ENCODE assay signal across 16 cellular contexts in genomic region chr4:159766241-159766640, GRCh38.
DNase-seq lines count a peak whose midpoint lies in the region; ATAC-seq and TF ChIP-seq lines count a peak whose summit lies in the region.
"Had no signal": no experiment of that assay in that cellular context is flagged by ENCODE, and none has a peak within 500 bp of the region (broad histone marks: within the 10 kb centered on the region; RNA-seq: fewer than 3 reads in every experiment).

No MANE protein-coding gene starts in this region.

- peak; percentile 37 for ATAC-seq in GM18868 (IDR thresholded peaks at IDR 0.05; ENCODE audit: unreplicated experiment)
- no peak for ATAC-seq in upper lobe of left lung (ENCODE audit: low FRiP score in 2 of 2)

- WGBS in upper lobe of left lung, 2 donors = 71 to 77% methylated on average over 7 of the region's 7 CpGs

- H3K27me3 ChIP-seq in skeletal muscle satellite cell (ENCODE audit: control insufficient read depth, insufficient read depth, low read length) (no peaks in the 10 kb centered on the region), upper lobe of left lung (no peaks in the 10 kb centered on the region)
- H3K27me3 ChIP-seq: BE2C, Peyer's patch had no signal

- H3K4me2 ChIP-seq in skeletal muscle satellite cell (ENCODE audit: low read length) = no peak overlapping the region

- H3K36me3 ChIP-seq in skeletal muscle satellite cell (ENCODE audit: insufficient read depth, low read length) (no peaks in the 10 kb centered on the region), upper lobe of left lung (no peaks in the 10 kb centered on the region)
- H3K36me3 ChIP-seq: BE2C, Peyer's patch had no signal

- H3K4me3 ChIP-seq in skeletal muscle satellite cell (ENCODE audit: low read length) = no peak overlapping the region
- no peak overlapping the region for H3K4me3 ChIP-seq in upper lobe of left lung
- H3K4me3 ChIP-seq: Peyer's patch had no signal

- no peak for TF ChIP-seq POLR2A in upper lobe of left lung (IDR thresholded peaks at IDR 0.05)

- TF ChIP-seq CTCF in upper lobe of left lung (IDR thresholded peaks at IDR 0.05) = no peak

- DNase-seq in HCEC 1CT (peak; percentile 1), OCI-M1 (lab: John Stamatoyannopoulos, UW) (peak; percentile 96), head of caudate nucleus (no peak), upper lobe of left lung (no peak)
- DNase-seq in stimulated activated CD4-positive, alpha-beta T cell treated with anti-CD3 and anti-CD28 coated beads, Interleukin-2, amount 100 ng/mL, for 48 hours = no peak
- DNase-seq: BE2C; CD4-positive, alpha-beta memory T cell; DMS79; GDM1; NCI-H1048; NCI-H1694 treated with DMSO at 0.1 percent for 48 hours; NCI-H774; Peyer's patch; SHP77 had no signal

- H3K9ac ChIP-seq in skeletal muscle satellite cell (ENCODE audit: low read depth, low read length) = peak overlapping the region; percentile 50

- TF ChIP-seq EP300 in upper lobe of left lung (IDR thresholded peaks at IDR 0.05) = no peak

- H3K9me3 ChIP-seq in skeletal muscle satellite cell (replicated peaks; ENCODE audit: low read length) (no peaks in the 10 kb centered on the region), upper lobe of left lung (no peaks in the 10 kb centered on the region)
- H3K9me3 ChIP-seq: BE2C, Peyer's patch had no signal

- intact Hi-C loops in head of caudate nucleus (cut with DNase I) = no loop called here

- no peak overlapping the region for H3K27ac ChIP-seq in upper lobe of left lung
- H3K27ac ChIP-seq: Peyer's patch had no signal

- H3K4me1 ChIP-seq in skeletal muscle satellite cell (ENCODE audit: control insufficient read depth, insufficient read depth, low read length) = peaks cover 38% of the 10 kb centered on the region
- H3K4me1 ChIP-seq in upper lobe of left lung = no peaks in the 10 kb centered on the region
- H3K4me1 ChIP-seq: BE2C, Peyer's patch had no signal

Comparison
In these comparisons a context has a peak if more than half of its experiments do, and no peak if none do; other contexts are left out.
1. DNase-seq: peak in HCEC 1CT (single experiment) and OCI-M1 (single experiment); none in head of caudate nucleus (0 of 42), stimulated activated CD4-positive, alpha-beta T cell treated with anti-CD3 and anti-CD28 coated beads, Interleukin-2, amount 100 ng/mL, for 48 hours (0 of 2) and upper lobe of left lung (0 of 2).